Comparison of ENCODE assay signal across 19 cellular contexts in the genomic region with DNA sequence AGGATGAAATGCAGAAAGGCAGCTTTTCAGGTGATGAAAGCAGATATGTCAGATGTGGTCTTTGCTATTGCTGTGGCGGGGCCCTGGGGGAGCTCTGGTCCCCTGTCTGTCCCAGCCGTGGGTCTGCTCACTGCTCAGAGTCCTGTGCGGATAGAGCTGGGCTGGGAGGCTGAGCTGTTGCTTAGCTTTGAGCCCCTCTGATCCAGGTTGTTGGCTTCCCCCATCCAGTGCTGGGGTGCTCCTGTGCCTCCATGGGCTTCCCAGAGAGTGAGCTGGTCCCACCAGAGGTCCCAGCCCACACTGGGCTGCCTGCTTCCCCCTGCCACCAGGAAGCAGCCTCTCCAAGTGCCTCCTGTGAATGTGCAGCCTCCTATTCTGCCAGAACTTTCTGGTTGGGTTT. TPM values are rescaled to one million over a fixed set of nuclear protein-coding genes. Genes with fewer than 3 reads are reported as not detected.
DNase-seq lines count a peak whose midpoint lies in the region; ATAC-seq and TF ChIP-seq lines count a peak whose summit lies in the region.
"Had no signal": no experiment of that assay in that cellular context is flagged by ENCODE, and none has a peak within 500 bp of the region (broad histone marks: within the 10 kb centered on the region; RNA-seq: fewer than 3 reads in every experiment).

No MANE protein-coding gene starts in this region.

- peak; percentile 45 for DNase-seq in activated CD8-positive, alpha-beta memory T cell treated with anti-CD3 and anti-CD28 coated beads for 24 hours
- DNase-seq in activated CD8-positive, alpha-beta memory T cell treated with anti-CD3 and anti-CD28 coated beads, Interleukin-2, amount 50 U/mL, for 4 hours: no peak
- DNase-seq in esophagus muscularis mucosa (ENCODE audit: extremely low spot score): no peak
- no peak for DNase-seq in transverse colon
- no peak for DNase-seq in NCI-H774 (lab: John Stamatoyannopoulos, UW)
- DNase-seq in stimulated activated CD4-positive, alpha-beta T cell treated with anti-CD3 and anti-CD28 coated beads, Interleukin-2, amount 100 ng/mL, for 24 hours: no peak
- no peak for DNase-seq in lower lobe of right lung
- DNase-seq: DND-41; GDM1; MV-4-11; NCI-H1417 treated with DMSO at 0.1 percent for 48 hours; NCI-H1930; NCI-H69; NK-92 treated with Interleukin-12 subunit alpha and Interleukin-12 subunit beta, amount 100 ng/mL, for 24 hours had no signal

- TF ChIP-seq CTCF in esophagus muscularis mucosa (IDR thresholded peaks at IDR 0.05): no peak
- TF ChIP-seq CTCF in transverse colon (IDR thresholded peaks at IDR 0.05): no peak
- no peak for TF ChIP-seq CTCF in lower lobe of right lung (IDR thresholded peaks at IDR 0.05)

- H3K36me3 ChIP-seq in esophagus muscularis mucosa: no peaks in the 10 kb centered on the region
- H3K36me3 ChIP-seq in muscle layer of colon (ENCODE audit: insufficient read depth, low read length): no peaks in the 10 kb centered on the region
- no peaks in the 10 kb centered on the region for H3K36me3 ChIP-seq in transverse colon
- H3K36me3 ChIP-seq in lower lobe of right lung: no peaks in the 10 kb centered on the region

- TF ChIP-seq EP300 in esophagus muscularis mucosa (IDR thresholded peaks at IDR 0.05) (no peak), transverse colon (IDR thresholded peaks at IDR 0.05; ENCODE audit: low read depth) (no peak)

- no peak overlapping the region for H3K9ac ChIP-seq in muscle layer of colon (ENCODE audit: low read length)

- H3K27me3 ChIP-seq in esophagus muscularis mucosa (no peaks in the 10 kb centered on the region), muscle layer of colon (ENCODE audit: control insufficient read depth in 1 of 2, insufficient read depth in 2 of 2, low read length in 2 of 2) (no peaks in the 10 kb centered on the region), transverse colon (no peaks in the 10 kb centered on the region), lower lobe of right lung (ENCODE audit: low read depth) (no peaks in the 10 kb centered on the region)

- in situ Hi-C loops in transverse colon (cut with MboI; ENCODE audit: low pct_ligation_motif_present in 1 of 4, low pct_unique_long_range_greater_than_20kb in 1 of 4, low sequenced_read_pairs in 3 of 4): no loop called here

- ATAC-seq in lower lobe of right lung: no peak
- ATAC-seq: GM23338, K562 had no signal

- H3K4me3 ChIP-seq in esophagus muscularis mucosa: no peak overlapping the region
- no peak overlapping the region for H3K4me3 ChIP-seq in muscle layer of colon (ENCODE audit: low read depth in 1 of 2, low read length in 2 of 2)
- no peak overlapping the region for H3K4me3 ChIP-seq in transverse colon
- no peak overlapping the region for H3K4me3 ChIP-seq in lower lobe of right lung
- H3K4me3 ChIP-seq: GM23338, K562 had no signal

- H3K27ac ChIP-seq in esophagus muscularis mucosa (replicated peaks in 1 of 4) (peak overlapping the region; percentile 82 to 87 (median 86)), muscle layer of colon (ENCODE audit: low read depth, low read length) (peak overlapping the region; percentile 4), transverse colon (peak overlapping the region in 3 of 4 donors; percentile 66 to 77 (median 73)), lower lobe of right lung (no peak overlapping the region)
- H3K27ac ChIP-seq: 22Rv1, C4-2B had no signal

- H3K9me3 ChIP-seq in esophagus muscularis mucosa (no peaks in the 10 kb centered on the region), muscle layer of colon (ENCODE audit: low read length) (no peaks in the 10 kb centered on the region), transverse colon (no peaks in the 10 kb centered on the region), lower lobe of right lung (no peaks in the 10 kb centered on the region)

- H3K4me1 ChIP-seq in esophagus muscularis mucosa (peaks cover 27 to 34% (median 31%) of the 10 kb centered on the region in 4 donors), muscle layer of colon (ENCODE audit: insufficient read depth, low read length) (peaks cover 25% of the 10 kb centered on the region), transverse colon (peaks cover 4 to 14% (median 9%) of the 10 kb centered on the region in 4 donors), lower lobe of right lung (peaks cover 22% of the 10 kb centered on the region)

- no peak for TF ChIP-seq POLR2A in esophagus muscularis mucosa (IDR thresholded peaks at IDR 0.05; ENCODE audit: low read depth)
- TF ChIP-seq POLR2A in transverse colon (IDR thresholded peaks at IDR 0.05): no peak

- intact Hi-C loops in esophagus muscularis mucosa (cut with DNase I) (no loop called here), transverse colon (cut with DNase I; ENCODE audit: low total_unique reads) (no loop called here), lower lobe of right lung (cut with DNase I) (no loop called here)

- WGBS in esophagus muscularis mucosa: 92% methylated on average over 3 of the region's 3 CpGs
- 100% methylated on average over 3 of the region's 3 CpGs for WGBS in transverse colon (ENCODE audit: low coverage in 1 of 2), 2 donors

RNA-seq across cellular contexts. Expression of a gene that starts 55.4 kb away (rescaled TPM):
- 10 to 100 TPM in 2 of 4 donors, 1 to 10 TPM in 2; 6.3 to 17.5 (median 11.3) TPM for total RNA-seq in esophagus muscularis mucosa
- total RNA-seq in transverse colon: 1 to 10 TPM; 1.9 to 8.8 (median 2.9) TPM
- total RNA-seq in lower lobe of right lung: 5.7 TPM
